ENCODE assay signal across 8 cellular contexts in the genomic region with DNA sequence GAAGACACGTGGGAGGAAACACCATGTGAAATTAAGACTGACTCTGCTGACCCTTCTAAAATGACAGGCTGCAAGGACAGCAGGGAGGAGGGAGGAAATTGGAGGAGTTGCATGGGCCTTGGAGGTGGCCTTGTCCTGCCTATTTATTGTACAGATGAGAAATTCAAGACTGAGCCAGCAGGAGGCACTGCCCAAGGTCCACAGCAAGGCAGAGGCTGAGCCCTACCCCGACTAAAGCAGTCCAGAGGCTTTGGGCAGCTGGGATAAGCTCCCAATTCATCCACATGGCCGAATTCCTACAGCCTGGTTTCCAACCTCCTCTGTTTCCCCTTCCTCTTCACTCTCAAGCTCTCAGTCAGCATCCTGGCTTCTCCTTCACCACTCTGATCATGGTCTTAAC.
DNase-seq lines count a peak whose midpoint lies in the region; ATAC-seq and TF ChIP-seq lines count a peak whose summit lies in the region.

No MANE protein-coding gene starts in this region.

- H3K9me3 Mint-ChIP-seq in activated CD4-positive, alpha-beta T cell treated with anti-CD3 and anti-CD28 coated beads, Interleukin-2, amount 10 ng/mL, durations not matched to agents 7 days and 5 days = no peaks in the 10 kb centered on the region

- ATAC-seq in GM21529 (IDR thresholded peaks at IDR 0.05; ENCODE audit: unreplicated experiment) (no peak), GM19324 (IDR thresholded peaks at IDR 0.05; ENCODE audit: low FRiP score, unreplicated experiment) (no peak), HG02678 (IDR thresholded peaks at IDR 0.05; ENCODE audit: unreplicated experiment) (no peak), HG03095 (IDR thresholded peaks at IDR 0.05; ENCODE audit: unreplicated experiment) (no peak)

- H3K4me1 Mint-ChIP-seq in activated CD4-positive, alpha-beta T cell treated with anti-CD3 and anti-CD28 coated beads, Interleukin-2, amount 10 ng/mL, durations not matched to agents 7 days and 5 days = no peaks in the 10 kb centered on the region

- no peak overlapping the region for H3K27ac Mint-ChIP-seq in activated CD4-positive, alpha-beta T cell treated with anti-CD3 and anti-CD28 coated beads, Interleukin-2, amount 10 ng/mL, durations not matched to agents 7 days and 5 days

- peak; percentile 41 for DNase-seq in 8988T
- peak; percentile 39 for DNase-seq in GM13976 (ENCODE audit: low spot score)
- DNase-seq in activated CD4-positive, alpha-beta T cell treated with anti-CD3 and anti-CD28 coated beads, Interleukin-2, amount 10 ng/mL, durations not matched to agents 7 days and 5 days = peak; percentile 13
- peak; percentile 19 for DNase-seq in iPS DF 4.7 (ENCODE audit: extremely low read depth, low spot score)

- CTCF ChIA-PET in activated CD4-positive, alpha-beta T cell treated with anti-CD3 and anti-CD28 coated beads, Interleukin-2, amount 10 ng/mL, durations not matched to agents 7 days and 5 days (lab: Charles Lee) = interaction anchor here (0.6 to 0.9 kb wide), 2 partner anchors 329 to 342 kb away, joined by 3 to 4 read pairs; no protein-coding TSS in a partner anchor

- no peaks in the 10 kb centered on the region for H3K36me3 Mint-ChIP-seq in activated CD4-positive, alpha-beta T cell treated with anti-CD3 and anti-CD28 coated beads, Interleukin-2, amount 10 ng/mL, durations not matched to agents 7 days and 5 days (ENCODE audit: low read depth)

- H3K4me3 Mint-ChIP-seq in activated CD4-positive, alpha-beta T cell treated with anti-CD3 and anti-CD28 coated beads, Interleukin-2, amount 10 ng/mL, durations not matched to agents 7 days and 5 days = no peak overlapping the region

- no peak for TF ChIP-seq CTCF in GM13976 (IDR thresholded peaks at IDR 0.05; ENCODE audit: borderline replicate concordance, control extremely low read depth, extremely low read depth, insufficient read depth, missing control alignments)

- H3K27me3 Mint-ChIP-seq in activated CD4-positive, alpha-beta T cell treated with anti-CD3 and anti-CD28 coated beads, Interleukin-2, amount 10 ng/mL, durations not matched to agents 7 days and 5 days = no peaks in the 10 kb centered on the region

- in situ Hi-C loops in GM13976 (cut with MboI; ENCODE audit: low sequenced_read_pairs, unreplicated experiment) = no loop called here

- POLR2A ChIA-PET in activated CD4-positive, alpha-beta T cell treated with anti-CD3 and anti-CD28 coated beads, Interleukin-2, amount 10 ng/mL, durations not matched to agents 7 days and 5 days (lab: Charles Lee) = interaction anchor here (0.6 kb wide), 1 partner anchor 386 kb away, joined by 4 read pairs; no protein-coding TSS in a partner anchor
